In the genomic region with DNA sequence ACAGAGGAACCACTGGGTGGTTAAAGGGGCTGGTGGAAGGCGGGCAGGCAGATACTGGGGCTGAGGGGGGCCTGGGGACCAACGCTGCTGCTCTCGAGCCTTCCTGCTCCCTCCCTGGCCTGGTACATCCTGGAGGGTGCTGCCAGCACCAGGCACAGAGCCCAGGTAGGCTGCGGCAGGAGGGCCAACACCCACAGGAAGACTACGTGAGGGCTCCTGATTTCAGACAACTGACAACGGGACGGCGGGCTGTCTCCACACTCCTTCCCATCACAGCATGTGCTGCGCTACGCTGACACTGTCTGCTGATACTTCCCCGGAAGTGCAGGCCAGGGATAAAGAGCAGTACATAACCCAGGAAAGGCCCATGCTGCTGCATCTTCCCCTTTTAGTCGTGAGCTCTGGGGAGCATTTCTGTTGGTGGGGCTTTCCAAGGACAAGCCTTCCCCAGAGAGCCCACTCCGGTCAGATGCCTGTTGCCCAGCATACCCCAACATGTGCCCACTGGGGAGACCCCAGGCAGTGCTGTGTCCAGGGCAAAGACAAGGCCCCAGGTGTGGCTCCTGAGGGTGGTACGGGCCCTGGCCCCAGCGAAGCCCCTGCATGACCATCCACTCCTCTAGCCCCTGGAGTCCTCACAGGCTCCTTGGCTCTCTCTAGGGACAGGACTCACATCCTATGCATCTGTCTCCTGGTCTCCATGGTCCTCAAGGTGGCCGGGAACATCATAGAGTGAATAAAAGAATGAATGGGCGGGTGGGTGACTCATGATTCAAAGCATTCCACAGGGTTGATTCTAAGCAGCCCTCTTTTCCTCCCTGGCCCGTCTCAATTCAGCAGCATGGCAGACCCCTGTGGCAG, we compare ENCODE assay signal across 13 cellular contexts. TPM values are rescaled to one million over a fixed set of nuclear protein-coding genes. Genes with fewer than 3 reads are reported as not detected.
A peak's percentile ranks its signal among the peaks of the same experiment; 100 is the strongest.
DNase-seq lines count a peak whose midpoint lies in the region; ATAC-seq and TF ChIP-seq lines count a peak whose summit lies in the region.
"Had no signal": no experiment of that assay in that cellular context is flagged by ENCODE, and none has a peak within 500 bp of the region (broad histone marks: within the 10 kb centered on the region; RNA-seq: fewer than 3 reads in every experiment).

No MANE protein-coding gene starts in this region.

- H3K4me2 ChIP-seq in osteoblast (ENCODE audit: insufficient read depth, low read length), result no peak overlapping the region

- TF ChIP-seq CTCF in dorsolateral prefrontal cortex (IDR thresholded peaks at IDR 0.05 in 54 of 56, conservative IDR thresholded peaks at IDR 0.05 in 2 of 56; ENCODE audit: low read depth in 1 of 56, partially characterized antibody in 56 of 56) (no peak), osteoblast (IDR thresholded peaks at IDR 0.05; ENCODE audit: extremely low read depth, low read depth, low read length) (no peak), omental fat pad (IDR thresholded peaks at IDR 0.05) (no peak)

- H2AFZ ChIP-seq in osteoblast (ENCODE audit: low read length), result no peak overlapping the region

- no peaks in the 10 kb centered on the region for H4K20me1 ChIP-seq in osteoblast (ENCODE audit: insufficient read depth, low read length)

- intact Hi-C loops in dorsolateral prefrontal cortex (cut with DNase I), result no loop called here

- H3K9me3 ChIP-seq in osteoblast (ENCODE audit: low read depth, low read length), result no peaks in the 10 kb centered on the region
- H3K9me3 ChIP-seq: heart left ventricle had no signal

- no peaks in the 10 kb centered on the region for H3K79me2 ChIP-seq in osteoblast (ENCODE audit: insufficient read depth, low read length)

- ATAC-seq in omental fat pad (ENCODE audit: low FRiP score), result no peak
- no peak for ATAC-seq in HG02973 (IDR thresholded peaks at IDR 0.05; ENCODE audit: unreplicated experiment)
- ATAC-seq: heart left ventricle had no signal

- peak overlapping the region in 58 of 59 donors; percentile 38 to 99 (median 95) for H3K27ac ChIP-seq in dorsolateral prefrontal cortex
- H3K27ac ChIP-seq in osteoblast (ENCODE audit: low read depth, low read length), result no peak overlapping the region

- H3K4me3 ChIP-seq in dorsolateral prefrontal cortex (no peak overlapping the region), osteoblast (ENCODE audit: insufficient read depth, low read length) (no peak overlapping the region)
- H3K4me3 ChIP-seq: heart left ventricle had no signal

- no peaks in the 10 kb centered on the region for H3K36me3 ChIP-seq in osteoblast (ENCODE audit: insufficient read depth, low read length)

- peaks cover 14% of the 10 kb centered on the region for H3K4me1 ChIP-seq in osteoblast (ENCODE audit: insufficient read depth, low read length)

- DNase-seq in ELR (ENCODE audit: low read depth), result peak; percentile 87
- DNase-seq in RPMI7951 (ENCODE audit: low read depth), result peak; percentile 20
- peak in 2 of 10 donors; percentile 26 to 35 for DNase-seq in dorsolateral prefrontal cortex
- DNase-seq in osteoblast (ENCODE audit: insufficient read length, low spot score, missing footprints), result peak; percentile 97
- DNase-seq in omental fat pad (ENCODE audit: low spot score), result no peak
- DNase-seq in mucosa of gallbladder (ENCODE audit: low spot score), result no peak
- DNase-seq in NK-92 treated with Interleukin-12 subunit alpha and Interleukin-12 subunit beta, amount 100 ng/mL, for 24 hours (lab: John Stamatoyannopoulos, UW), result no peak
- DNase-seq: activated CD4-positive, alpha-beta T cell treated with anti-CD3 and anti-CD28 coated beads, Interleukin-2, amount 50 U/mL, for 48 hours; activated gamma-delta T cell; T-helper 1 cell had no signal

- no peaks in the 10 kb centered on the region for H3K27me3 ChIP-seq in dorsolateral prefrontal cortex
- H3K27me3 ChIP-seq in osteoblast (ENCODE audit: insufficient read depth, low read length), result no peaks in the 10 kb centered on the region
- H3K27me3 ChIP-seq: heart left ventricle had no signal

RNA-seq across cellular contexts. Expression of a gene that starts 38.0 kb away (rescaled TPM):
- not detected in 2 replicates for total RNA-seq in RPMI7951 (2014; rRNA removed; shearing (Covaris generic))
- total RNA-seq in dorsolateral prefrontal cortex (100 to 1,000 TPM; 128 to 561 (median 344) TPM), osteoblast (not detected in 2 replicates), omental fat pad (under 1 TPM in 1 of 4 donors, not detected in 3; 0.69 TPM), mucosa of gallbladder (0.29 TPM)
- total RNA-seq: dermis microvascular lymphatic vessel endothelial cell, heart left ventricle had no signal

Comparison
In these comparisons a context has a peak if more than half of its experiments do, and no peak if none do; other contexts are left out.
1. DNase-seq: peak in ELR (single experiment), RPMI7951 (single experiment) and osteoblast (single experiment); none in omental fat pad (single experiment), mucosa of gallbladder (single experiment) and NK-92 treated with Interleukin-12 subunit alpha and Interleukin-12 subunit beta, amount 100 ng/mL, for 24 hours (single experiment).
2. RNA of a gene that starts 38.0 kb away (total RNA-seq): 128 to 561 TPM in dorsolateral prefrontal cortex; 0.29 TPM in mucosa of gallbladder (single experiment), not detected in RPMI7951, not detected in osteoblast and 0.69 TPM in omental fat pad; every median in the first group is over 10 times any median in the second.